In the genomic region with DNA sequence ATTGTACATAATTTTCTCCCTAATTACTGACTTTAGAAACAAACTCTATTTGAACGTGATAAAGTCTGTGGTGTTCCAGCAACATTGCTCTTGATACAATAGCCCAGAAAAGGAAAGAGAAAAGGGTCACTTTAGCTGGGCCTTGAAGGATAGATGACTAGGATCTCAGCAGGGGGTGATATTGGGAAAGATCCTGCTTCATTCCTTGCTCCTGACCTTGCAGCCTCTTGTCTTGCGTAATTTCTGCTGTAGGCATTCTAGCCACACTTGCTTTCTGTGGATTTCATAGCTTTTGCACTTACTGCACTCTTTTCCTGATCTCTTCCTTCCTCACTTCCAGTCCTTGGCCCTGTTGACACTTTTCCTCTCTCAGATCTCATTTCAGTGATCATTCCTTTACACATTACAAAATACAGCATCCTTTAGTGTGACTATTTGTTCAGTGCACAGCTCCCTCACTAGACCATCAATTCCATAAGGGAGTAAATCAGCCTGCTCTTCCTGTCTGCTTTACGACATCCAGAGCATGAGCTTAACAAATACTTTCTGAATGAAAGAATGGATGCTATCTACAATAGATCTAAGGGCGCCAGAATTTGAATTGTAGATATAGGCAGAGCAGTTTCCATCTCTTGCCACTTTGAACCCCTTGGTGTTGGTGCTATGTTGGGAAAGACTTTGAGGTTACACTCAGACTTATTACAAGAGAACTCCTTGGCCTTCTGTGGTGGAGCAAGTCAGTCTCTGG, we compare ENCODE assay signal across 11 cellular contexts.
DNase-seq lines count a peak whose midpoint lies in the region; ATAC-seq lines count a peak whose summit lies in the region.
"Had no signal": no experiment of that assay in that cellular context is flagged by ENCODE, and none has a peak within 500 bp of the region (broad histone marks: within the 10 kb centered on the region; RNA-seq: fewer than 3 reads in every experiment).

No MANE protein-coding gene starts in this region.

- ATAC-seq in sciatic nerve (peak; percentile 85), HG02678 (IDR thresholded peaks at IDR 0.05; ENCODE audit: unreplicated experiment) (no peak)

- intact Hi-C loops in sciatic nerve (cut with DNase I), result no loop called here

- DNase-seq in EL, result peak; percentile 94
- DNase-seq in T1000 (lab: John Stamatoyannopoulos, UW), result peak; percentile 77
- peak; percentile 98 for DNase-seq in fibroblast of peridontal ligament (ENCODE audit: extremely low read depth)
- DNase-seq in sciatic nerve (ENCODE audit: low spot score), result no peak
- DNase-seq in DMS 273 (lab: John Stamatoyannopoulos, UW; ENCODE audit: unreplicated experiment), result no peak
- DNase-seq in anterior cingulate cortex (lab: John Stamatoyannopoulos, UW), result no peak
- no peak for DNase-seq in SHP77 treated with DMSO at 0.1 percent for 48 hours (lab: John Stamatoyannopoulos, UW)
- DNase-seq: activated CD4-positive, alpha-beta T cell treated with anti-CD3 and anti-CD28 coated beads for 1 hour; activated T-cell treated with anti-CD3 and anti-CD28 coated beads, Interleukin-2, amount 50 U/mL, for 48 hours; Kasumi-1 had no signal

Comparison
In these comparisons a context has a peak if more than half of its experiments do, and no peak if none do; other contexts are left out.
1. DNase-seq: peak in EL (single experiment), T1000 (single experiment) and fibroblast of peridontal ligament (single experiment); none in sciatic nerve (single experiment), DMS 273 (single experiment), anterior cingulate cortex (0 of 58) and SHP77 treated with DMSO at 0.1 percent for 48 hours (single experiment).